In genomic region chr16:80559369-80559768, GRCh38 we compare ENCODE assay signal across 8 cellular contexts.
"Had no signal": no experiment of that assay in that cellular context is flagged by ENCODE, and none has a peak within 500 bp of the region (broad histone marks: within the 10 kb centered on the region; RNA-seq: fewer than 3 reads in every experiment).

No MANE protein-coding gene starts in this region.

- FAIRE-seq: G401.6, GM12878, GM12891, GM12892, GM18507, GM19239 had no signal

- DNase-seq: GDM1, GF-D8 had no signal

- ATAC-seq: GM12878 had no signal

- H3K4me3 ChIP-seq: GM12878 had no signal
